ENCODE assay signal across 8 cellular contexts in the genomic region with DNA sequence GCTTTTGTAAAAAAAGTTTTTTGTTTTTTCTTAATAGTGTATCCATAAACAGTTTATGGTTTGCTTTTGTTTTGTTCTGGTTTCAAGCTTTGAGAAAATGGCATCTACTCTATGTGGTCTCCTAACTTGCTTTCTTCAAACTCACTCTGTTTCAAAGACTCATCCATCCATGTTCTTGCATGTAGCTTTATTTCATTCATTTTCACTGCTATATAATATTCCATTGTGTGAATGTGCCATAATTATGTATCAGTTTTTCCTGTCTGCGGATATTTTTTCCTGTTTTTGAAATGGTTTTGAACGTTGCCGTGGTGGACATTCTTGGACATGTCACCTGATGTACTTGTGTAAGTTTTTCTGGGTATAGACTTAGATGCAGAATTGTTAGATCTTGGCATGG. TPM values are rescaled to one million over a fixed set of nuclear protein-coding genes. Genes with fewer than 3 reads are reported as not detected.
"Had no signal": no experiment of that assay in that cellular context is flagged by ENCODE, and none has a peak within 500 bp of the region (broad histone marks: within the 10 kb centered on the region; RNA-seq: fewer than 3 reads in every experiment).

No MANE protein-coding gene starts in this region.

- H3K9ac ChIP-seq: KMS-11 had no signal

- H3K4me2 ChIP-seq: KMS-11 had no signal

- H3K27ac ChIP-seq: HL-60, KMS-11 had no signal

- DNase-seq: IMR-90, KBM-7, KG1 had no signal

- FAIRE-seq: HepG2 had no signal

- ATAC-seq: HepG2 had no signal

RNA-seq across cellular contexts. Expression of a gene that starts 39.1 kb away (rescaled TPM):
- total RNA-seq: HT-29 had no signal
- polyA plus RNA-seq: IgD-negative memory B cell had no signal
